Comparison of ENCODE assay signal across 9 cellular contexts in the genomic region with DNA sequence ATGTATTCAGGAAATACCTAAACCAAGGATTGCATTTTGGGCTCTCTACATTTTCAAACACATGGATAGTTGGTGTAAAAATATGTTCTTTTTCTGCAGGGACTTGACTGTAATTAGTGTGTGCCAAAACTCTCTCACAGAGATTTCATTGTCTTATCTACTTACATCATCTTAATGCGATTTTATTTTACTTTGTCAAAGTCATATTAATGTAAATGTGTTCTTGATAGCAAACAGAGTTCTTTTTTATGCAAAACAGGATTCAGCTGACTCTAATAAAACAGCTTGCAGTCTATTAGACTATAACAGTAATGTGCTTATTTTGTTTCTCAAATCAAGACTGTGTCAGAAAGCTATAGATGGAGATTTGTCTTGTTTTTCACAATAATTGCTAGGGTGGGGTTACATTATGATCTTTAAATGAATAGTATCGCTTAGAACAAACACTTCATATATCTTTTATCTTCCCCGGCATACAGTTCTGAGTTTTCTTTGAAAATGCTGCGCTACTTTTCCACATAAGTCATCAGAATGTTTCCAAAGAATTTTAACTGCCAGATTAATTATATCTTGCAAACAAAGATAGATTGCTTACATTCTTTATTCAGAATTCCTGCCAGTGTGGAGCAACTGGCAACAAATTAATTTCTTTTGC.
A peak's percentile ranks its signal among the peaks of the same experiment; 100 is the strongest.
DNase-seq lines count a peak whose midpoint lies in the region; ATAC-seq and TF ChIP-seq lines count a peak whose summit lies in the region.
"Had no signal": no experiment of that assay in that cellular context is flagged by ENCODE, and none has a peak within 500 bp of the region (broad histone marks: within the 10 kb centered on the region; RNA-seq: fewer than 3 reads in every experiment).

No MANE protein-coding gene starts in this region.

- POLR2A ChIA-PET in activated CD4-positive, alpha-beta memory T cell treated with anti-CD3 and anti-CD28 coated beads, Interleukin-2, amount 10 ng/mL, durations not matched to agents 7 days and 5 days (lab: Charles Lee) = interaction anchor here (1.0 to 2.0 kb wide), 4 partner anchors 61 to 85 kb away, joined by 3 to 4 read pairs (median 4); a partner anchor contains a TSS
- POLR2A ChIA-PET in activated CD4-positive, alpha-beta memory T cell treated with anti-CD3 and anti-CD28 coated beads for 36 hours (lab: Charles Lee) = no interaction called here
- POLR2A ChIA-PET in MCF 10A (lab: Yijun Ruan, JAX) = interaction anchor here (0.7 to 6.2 kb wide), 12 partner anchors 9 to 1042 kb away, joined by 3 to 118 read pairs (median 4); a partner anchor contains a TSS

- H3K36me3 ChIP-seq in mesodermal cell (ENCODE audit: control insufficient read depth, insufficient read depth, low read length) (no peaks in the 10 kb centered on the region), vagina (no peaks in the 10 kb centered on the region), MG63 (no peaks in the 10 kb centered on the region)

- CTCF ChIA-PET in activated CD4-positive, alpha-beta memory T cell treated with anti-CD3 and anti-CD28 coated beads, Interleukin-2, amount 10 ng/mL, durations not matched to agents 7 days and 5 days (lab: Charles Lee) = interaction anchor here (1.1 to 4.0 kb wide), 6 partner anchors 13 to 85 kb away, joined by 3 to 75 read pairs (median 4); no protein-coding TSS in a partner anchor
- CTCF ChIA-PET in activated CD4-positive, alpha-beta memory T cell treated with anti-CD3 and anti-CD28 coated beads for 36 hours (lab: Charles Lee) = interaction anchor here (1.1 to 1.4 kb wide), 2 partner anchors 36 to 86 kb away, joined by 3 to 9 read pairs; no protein-coding TSS in a partner anchor
- CTCF ChIA-PET in MCF 10A (lab: Yijun Ruan, JAX) = interaction anchor here (0.5 to 2.4 kb wide), 8 partner anchors 24 to 409 kb away, joined by 3 to 12 read pairs (median 4); no protein-coding TSS in a partner anchor

- H3K4me3 Mint-ChIP-seq in activated CD4-positive, alpha-beta memory T cell treated with anti-CD3 and anti-CD28 coated beads, Interleukin-2, amount 10 ng/mL, durations not matched to agents 7 days and 5 days = peak overlapping the region; percentile 4
- H3K4me3 Mint-ChIP-seq in activated CD4-positive, alpha-beta memory T cell treated with anti-CD3 and anti-CD28 coated beads for 36 hours = no peak overlapping the region
- H3K4me3 Mint-ChIP-seq in MCF 10A (ENCODE audit: unreplicated experiment) = no peak overlapping the region

- H3K4me1 ChIP-seq in mesodermal cell (ENCODE audit: control insufficient read depth, insufficient read depth, low read length, poor library complexity, severe bottlenecking) = peaks cover 24% of the 10 kb centered on the region
- H3K4me1 ChIP-seq in vagina = peaks cover 39% of the 10 kb centered on the region

- ATAC-seq in HG02763 (IDR thresholded peaks at IDR 0.05; ENCODE audit: unreplicated experiment) (no peak), HG02678 (IDR thresholded peaks at IDR 0.05; ENCODE audit: unreplicated experiment) (no peak)

- no TSS peak for BruUV-seq in MCF 10A (replicated peaks; lab: Mats Ljungman, UMichigan)

- no peak for TF ChIP-seq CTCF in MCF 10A (IDR thresholded peaks at IDR 0.05; ENCODE audit: unreplicated experiment)
- TF ChIP-seq CTCF in vagina (IDR thresholded peaks at IDR 0.05) = no peak

- no peak for TF ChIP-seq POLR2A in vagina (IDR thresholded peaks at IDR 0.05)

- no peaks in the 10 kb centered on the region for H3K27me3 ChIP-seq in vagina
- H3K27me3 ChIP-seq in MG63 = no peaks in the 10 kb centered on the region

- no peak for DNase-seq in activated CD4-positive, alpha-beta memory T cell treated with anti-CD3 and anti-CD28 coated beads, Interleukin-2, amount 10 ng/mL, durations not matched to agents 7 days and 5 days
- DNase-seq in activated CD4-positive, alpha-beta memory T cell treated with anti-CD3 and anti-CD28 coated beads for 36 hours = no peak
- DNase-seq in MCF 10A (ENCODE audit: unreplicated experiment) (no peak), vagina (ENCODE audit: extremely low spot score in 2 of 2) (no peak), MG63 (no peak)
- DNase-seq: H7 had no signal

- H3K4me3 ChIP-seq in mesodermal cell (ENCODE audit: extremely low read depth, insufficient read depth, low read length, poor library complexity, severe bottlenecking) (no peak overlapping the region), vagina (no peak overlapping the region), MG63 (no peak overlapping the region; the same call in 1 of the 2 replicates)

- intact Hi-C loops in activated CD4-positive, alpha-beta memory T cell treated with anti-CD3 and anti-CD28 coated beads for 36 hours (cut with micrococcal nuclease) = loop anchor here (10.0 kb wide), 1 partner anchor 1022 kb away; no protein-coding TSS in a partner anchor
- intact Hi-C loops in MCF 10A (cut with micrococcal nuclease) (loop anchor here (2.0 to 10.0 kb wide), 3 partner anchors 66 to 692 kb away; no protein-coding TSS in a partner anchor), vagina (cut with DNase I) (no loop called here)

- H3K4me1 Mint-ChIP-seq in activated CD4-positive, alpha-beta memory T cell treated with anti-CD3 and anti-CD28 coated beads, Interleukin-2, amount 10 ng/mL, durations not matched to agents 7 days and 5 days = peaks cover 25% of the 10 kb centered on the region
- H3K4me1 Mint-ChIP-seq in activated CD4-positive, alpha-beta memory T cell treated with anti-CD3 and anti-CD28 coated beads for 36 hours (ENCODE audit: low read depth) = peaks cover 23% of the 10 kb centered on the region
- peaks cover 31% of the 10 kb centered on the region for H3K4me1 Mint-ChIP-seq in MCF 10A (ENCODE audit: insufficient read depth, unreplicated experiment)

- H3K27ac Mint-ChIP-seq in activated CD4-positive, alpha-beta memory T cell treated with anti-CD3 and anti-CD28 coated beads, Interleukin-2, amount 10 ng/mL, durations not matched to agents 7 days and 5 days = peak overlapping the region; percentile 80
- no peak overlapping the region for H3K27ac Mint-ChIP-seq in activated CD4-positive, alpha-beta memory T cell treated with anti-CD3 and anti-CD28 coated beads for 36 hours
- peak overlapping the region; percentile 83 for H3K27ac Mint-ChIP-seq in MCF 10A (ENCODE audit: low read depth, unreplicated experiment)

- no peaks in the 10 kb centered on the region for H3K36me3 Mint-ChIP-seq in activated CD4-positive, alpha-beta memory T cell treated with anti-CD3 and anti-CD28 coated beads, Interleukin-2, amount 10 ng/mL, durations not matched to agents 7 days and 5 days (ENCODE audit: low read depth)
- no peaks in the 10 kb centered on the region for H3K36me3 Mint-ChIP-seq in activated CD4-positive, alpha-beta memory T cell treated with anti-CD3 and anti-CD28 coated beads for 36 hours
- no peaks in the 10 kb centered on the region for H3K36me3 Mint-ChIP-seq in MCF 10A (ENCODE audit: insufficient read depth, unreplicated experiment)

- WGBS in mesodermal cell (ENCODE audit: insufficient coverage in 2 of 2), 2 experiments = 80 to 90% methylated on average over 1 to 3 of the region's 4 CpGs

- H3K9me3 ChIP-seq in mesodermal cell (ENCODE audit: control insufficient read depth, low read length) (no peaks in the 10 kb centered on the region), vagina (no peaks in the 10 kb centered on the region), MG63 (no peaks in the 10 kb centered on the region)

- H3K27ac ChIP-seq in mesodermal cell (ENCODE audit: low read depth, low read length, severe bottlenecking) = peak overlapping the region; percentile 86
- H3K27ac ChIP-seq in vagina = peak overlapping the region; percentile 43

- peaks cover 2% of the 10 kb centered on the region for H3K9me3 Mint-ChIP-seq in activated CD4-positive, alpha-beta memory T cell treated with anti-CD3 and anti-CD28 coated beads, Interleukin-2, amount 10 ng/mL, durations not matched to agents 7 days and 5 days
- no peaks in the 10 kb centered on the region for H3K9me3 Mint-ChIP-seq in activated CD4-positive, alpha-beta memory T cell treated with anti-CD3 and anti-CD28 coated beads for 36 hours
- no peaks in the 10 kb centered on the region for H3K9me3 Mint-ChIP-seq in MCF 10A (ENCODE audit: unreplicated experiment)

- no peaks in the 10 kb centered on the region for H3K27me3 Mint-ChIP-seq in activated CD4-positive, alpha-beta memory T cell treated with anti-CD3 and anti-CD28 coated beads, Interleukin-2, amount 10 ng/mL, durations not matched to agents 7 days and 5 days
- H3K27me3 Mint-ChIP-seq in activated CD4-positive, alpha-beta memory T cell treated with anti-CD3 and anti-CD28 coated beads for 36 hours = no peaks in the 10 kb centered on the region
- H3K27me3 Mint-ChIP-seq in MCF 10A (ENCODE audit: insufficient read depth, unreplicated experiment) = no peaks in the 10 kb centered on the region
